Comparison of ENCODE assay signal across 1 cellular context in genomic region chr5:116908537-116908936, GRCh38.
TF ChIP-seq lines count a peak whose summit lies in the region.

No MANE protein-coding gene starts in this region.

TF ChIP-seq in GM12878, 131 proteins besides CTCF, POLR2A, EP300 and RAD21 (continued from another document and continues in another):
- 0 out of 2 replicates have a peak, but pooled peaks have one; percentile 18 for TF ChIP-seq MLLT1 (IDR thresholded peaks at IDR 0.05)
- no peak for TF ChIP-seq ZNF622 (IDR thresholded peaks at IDR 0.05)
- no peak for TF ChIP-seq NRF1 (conservative IDR thresholded peaks at IDR 0.05; ENCODE audit: low read depth, low read length)
- 0 out of 2 replicates have a peak, but pooled peaks have one; percentile 16 for TF ChIP-seq NBN (IDR thresholded peaks at IDR 0.05)
- no peak for TF ChIP-seq STAT1 (conservative IDR thresholded peaks at IDR 0.05)
- TF ChIP-seq PML (IDR thresholded peaks at IDR 0.05; ENCODE audit: low read length) = no peak
- no peak for TF ChIP-seq USF2 (IDR thresholded peaks at IDR 0.05; ENCODE audit: borderline replicate concordance, low read depth, low read length)
- no peak for TF ChIP-seq SUZ12 (IDR thresholded peaks at IDR 0.05; ENCODE audit: unreplicated experiment)
- no peak; the same call in 1 of the 2 replicates for TF ChIP-seq BACH1 (IDR thresholded peaks at IDR 0.05; ENCODE audit: borderline replicate concordance)
- TF ChIP-seq SREBF1 (IDR thresholded peaks at IDR 0.05; ENCODE audit: low read length) = no peak
- no peak for TF ChIP-seq HDAC6 (IDR thresholded peaks at IDR 0.05; ENCODE audit: unreplicated experiment)
- no peak for TF ChIP-seq E2F4 (IDR thresholded peaks at IDR 0.05; ENCODE audit: low read depth, low read length)
- TF ChIP-seq YBX1 (IDR thresholded peaks at IDR 0.05) = no peak
- no peak for TF ChIP-seq MXI1 (IDR thresholded peaks at IDR 0.05; ENCODE audit: low read depth, low read length)
- TF ChIP-seq ZZZ3 (IDR thresholded peaks at IDR 0.05; ENCODE audit: control insufficient read depth, insufficient read length, low read depth) = no peak
- TF ChIP-seq SP1 (IDR thresholded peaks at IDR 0.05; ENCODE audit: low read depth, low read length) = no peak
- TF ChIP-seq ZNF24 (IDR thresholded peaks at IDR 0.05) = no peak
- TF ChIP-seq ATF3 (IDR thresholded peaks at IDR 0.05; ENCODE audit: borderline replicate concordance, extremely low read depth, low read depth, low read length) = no peak
- no peak for TF ChIP-seq EGR1 (IDR thresholded peaks at IDR 0.05; ENCODE audit: borderline replicate concordance in 1 of 2, low read depth in 2 of 2, low read length in 2 of 2)
- peak; percentile 94 for TF ChIP-seq RUNX3 (IDR thresholded peaks at IDR 0.05; ENCODE audit: low read length)
- TF ChIP-seq REST (IDR thresholded peaks at IDR 0.05; ENCODE audit: low read depth, low read length) = no peak
- no peak for TF ChIP-seq USF1 (IDR thresholded peaks at IDR 0.05; ENCODE audit: borderline replicate concordance, extremely low read length, insufficient read depth, low read depth, low read length)
- TF ChIP-seq ZBTB33 (IDR thresholded peaks at IDR 0.05) = no peak
- no peak for TF ChIP-seq RFX5 (IDR thresholded peaks at IDR 0.05; ENCODE audit: low read depth, low read length)
- TF ChIP-seq SPI1 (IDR thresholded peaks at IDR 0.05; ENCODE audit: borderline replicate concordance, insufficient read depth, low read depth, low read length) = peak; percentile 76; the same call in 1 of the 2 replicates
- no peak for TF ChIP-seq CEBPB (IDR thresholded peaks at IDR 0.05; ENCODE audit: borderline replicate concordance in 1 of 2, low read depth in 2 of 2, low read length in 2 of 2)
- TF ChIP-seq FOXM1 (IDR thresholded peaks at IDR 0.05; ENCODE audit: low read depth, low read length) = no peak
- no peak for TF ChIP-seq EZH2 (IDR thresholded peaks at IDR 0.05; ENCODE audit: borderline replicate concordance, control insufficient read depth, low read depth, low read length)
- TF ChIP-seq SMAD5 (IDR thresholded peaks at IDR 0.05; ENCODE audit: low read depth) = no peak
- TF ChIP-seq NR2C2 (IDR thresholded peaks at IDR 0.05; ENCODE audit: borderline replicate concordance, control insufficient read depth, insufficient read length, low read depth) = no peak
- TF ChIP-seq KAT2A (conservative IDR thresholded peaks at IDR 0.05; ENCODE audit: control insufficient read depth, low read depth, low read length) = no peak
- TF ChIP-seq ATF7 (IDR thresholded peaks at IDR 0.05; ENCODE audit: low read depth) = 0 out of 2 replicates have a peak, but pooled peaks have one; percentile 20
- no peak for TF ChIP-seq IRF4 (IDR thresholded peaks at IDR 0.05; ENCODE audit: low read depth, low read length)
- no peak for TF ChIP-seq CUX1 (IDR thresholded peaks at IDR 0.05; ENCODE audit: insufficient replicate concordance, low read depth, low read length)
- TF ChIP-seq IKZF1 (conservative IDR thresholded peaks at IDR 0.05) = peak; percentile 51; the same call in 1 of the 2 replicates
- TF ChIP-seq TAF1 (IDR thresholded peaks at IDR 0.05; ENCODE audit: borderline replicate concordance, low read depth, low read length) = no peak
- peak; percentile 85 for TF ChIP-seq MTA2 (IDR thresholded peaks at IDR 0.05; ENCODE audit: low read depth)
- no peak for TF ChIP-seq BCLAF1 (IDR thresholded peaks at IDR 0.05)
- peak; percentile 73; the same call in 1 of the 3 replicates for TF ChIP-seq POU2F2 (IDR thresholded peaks at IDR 0.05; ENCODE audit: borderline replicate concordance, low read depth, low read length)
